ENCODE assay signal across 23 cellular contexts in genomic region chr2:173747037-173747436, GRCh38.
DNase-seq lines count a peak whose midpoint lies in the region; ATAC-seq and TF ChIP-seq lines count a peak whose summit lies in the region.
"Had no signal": no experiment of that assay in that cellular context is flagged by ENCODE, and none has a peak within 500 bp of the region (broad histone marks: within the 10 kb centered on the region; RNA-seq: fewer than 3 reads in every experiment).

No MANE protein-coding gene starts in this region.

- H3K27me3 Mint-ChIP-seq in GM23338 (ENCODE audit: insufficient read depth, low read depth, poor library complexity) (peaks cover 2% of the 10 kb centered on the region), WTC11 (ENCODE audit: low read depth) (no peaks in the 10 kb centered on the region), type B pancreatic cell (peaks cover 3% of the 10 kb centered on the region)
- peaks cover 51% of the 10 kb centered on the region for H3K27me3 Mint-ChIP-seq in stimulated activated naive CD8-positive, alpha-beta T cell treated with anti-CD3 and anti-CD28 coated beads, Interleukin-15, amount 100 ng/mL, for 72 hours

- TF ChIP-seq CTCF in GM23338 (conservative IDR thresholded peaks at IDR 0.05; ENCODE audit: low read depth in 2 of 2) (no peak), WTC11 (IDR thresholded peaks at IDR 0.05) (no peak), type B pancreatic cell (conservative IDR thresholded peaks at IDR 0.05) (no peak)

- H3K4me1 ChIP-seq in GM23338 (ENCODE audit: insufficient read depth), result peaks cover 49% of the 10 kb centered on the region
- H3K4me1 ChIP-seq: BLaER1, Caco-2 had no signal

- H3K36me3 Mint-ChIP-seq in GM23338 (ENCODE audit: low read depth) (no peaks in the 10 kb centered on the region), WTC11 (no peaks in the 10 kb centered on the region), type B pancreatic cell (no peaks in the 10 kb centered on the region)

- H3K27me3 ChIP-seq in GM23338 (ENCODE audit: insufficient read depth), result no peaks in the 10 kb centered on the region
- H3K27me3 ChIP-seq: BLaER1 had no signal

- H3K4me3 Mint-ChIP-seq in GM23338 (no peak overlapping the region), WTC11 (no peak overlapping the region), type B pancreatic cell (no peak overlapping the region)
- H3K4me3 Mint-ChIP-seq in stimulated activated naive CD8-positive, alpha-beta T cell treated with anti-CD3 and anti-CD28 coated beads, Interleukin-15, amount 100 ng/mL, for 72 hours, result no peak overlapping the region
- H3K4me3 Mint-ChIP-seq: CD4-positive, alpha-beta T cell; T-helper 17 cell had no signal

- ATAC-seq in GM23338 (no peak; the same call in 2 of the 3 replicates), WTC11 (0 out of 2 replicates have a peak, but pooled peaks have one; percentile 13), GM19467 (IDR thresholded peaks at IDR 0.05; ENCODE audit: unreplicated experiment) (no peak)
- ATAC-seq in stimulated activated naive CD8-positive, alpha-beta T cell treated with anti-CD3 and anti-CD28 coated beads, Interleukin-15, amount 100 ng/mL, for 72 hours, result no peak
- ATAC-seq: Right ventricle myocardium inferior, T-helper 17 cell had no signal

- H2AFZ ChIP-seq in GM23338, result no peak overlapping the region; the same call in 1 of the 2 replicates

- H3K36me3 ChIP-seq in GM23338 (ENCODE audit: insufficient read depth), result no peaks in the 10 kb centered on the region
- H3K36me3 ChIP-seq: BLaER1 had no signal

- H3K4me1 Mint-ChIP-seq in GM23338 (peaks cover 40% of the 10 kb centered on the region), WTC11 (peaks cover 50% of the 10 kb centered on the region), type B pancreatic cell (ENCODE audit: unreplicated experiment) (peaks cover 14% of the 10 kb centered on the region)
- H3K4me1 Mint-ChIP-seq in stimulated activated naive CD8-positive, alpha-beta T cell treated with anti-CD3 and anti-CD28 coated beads, Interleukin-15, amount 100 ng/mL, for 72 hours, result no peaks in the 10 kb centered on the region

- H3F3A ChIP-seq in GM23338 (replicated peaks; ENCODE audit: low read depth), result no peaks in the 10 kb centered on the region

- H3K27ac Mint-ChIP-seq in GM23338 (no peak overlapping the region), WTC11 (no peak overlapping the region), type B pancreatic cell (no peak overlapping the region)
- no peak overlapping the region for H3K27ac Mint-ChIP-seq in stimulated activated naive CD8-positive, alpha-beta T cell treated with anti-CD3 and anti-CD28 coated beads, Interleukin-15, amount 100 ng/mL, for 72 hours
- H3K27ac Mint-ChIP-seq: CD4-positive, alpha-beta T cell; T-helper 17 cell had no signal

- CTCF ChIA-PET in WTC11 (lab: Charles Lee), result no interaction called here

- H3K4me3 ChIP-seq in GM23338, result no peak overlapping the region
- H3K4me3 ChIP-seq: BLaER1, SK-N-MC had no signal

- no peaks in the 10 kb centered on the region for H3K79me2 ChIP-seq in GM23338 (replicated peaks; ENCODE audit: insufficient read depth)

- H3K9me2 ChIP-seq in GM23338 (ENCODE audit: insufficient read depth), result no peaks in the 10 kb centered on the region

- H3K4me2 ChIP-seq in GM23338, result 0 out of 2 replicates have a peak overlapping the region, but pooled peaks have one; percentile 1
- H3K4me2 ChIP-seq: BLaER1 had no signal

- POLR2A ChIA-PET in WTC11 (lab: Charles Lee), result no interaction called here

- DNase-seq in GM23338 (ENCODE audit: low spot score), result no peak
- DNase-seq in NCI-H2171 treated with DMSO at 0.1 percent for 48 hours (lab: John Stamatoyannopoulos, UW), result peak; percentile 93
- no peak for DNase-seq in WTC11 (ENCODE audit: low spot score)
- peak; percentile 12 for DNase-seq in myocyte (ENCODE audit: low read depth)
- no peak for DNase-seq in stimulated activated naive CD8-positive, alpha-beta T cell treated with anti-CD3 and anti-CD28 coated beads, Interleukin-15, amount 100 ng/mL, for 72 hours
- no peak for DNase-seq in type B pancreatic cell (ENCODE audit: extremely low spot score, unreplicated experiment)
- DNase-seq: Caco-2; CD4-positive, alpha-beta T cell; DMS153; GDM1; Karpas-422; MV-4-11; NCI-H1105 treated with DMSO at 0.1 percent for 48 hours; NCI-H187; NCI-H2107; NCI-H2227 treated with DMSO at 0.1 percent for 48 hours; NCI-H510A treated with DMSO at 0.1 percent for 48 hours; SW 1271; T-helper 17 cell had no signal

- H4K20me1 ChIP-seq in GM23338 (replicated peaks; ENCODE audit: insufficient read depth), result no peaks in the 10 kb centered on the region
- H4K20me1 ChIP-seq: BLaER1 had no signal

- H3K9me3 Mint-ChIP-seq in GM23338 (no peaks in the 10 kb centered on the region), WTC11 (no peaks in the 10 kb centered on the region), type B pancreatic cell (no peaks in the 10 kb centered on the region)
- no peaks in the 10 kb centered on the region for H3K9me3 Mint-ChIP-seq in stimulated activated naive CD8-positive, alpha-beta T cell treated with anti-CD3 and anti-CD28 coated beads, Interleukin-15, amount 100 ng/mL, for 72 hours
- H3K9me3 Mint-ChIP-seq: CD4-positive, alpha-beta T cell had no signal

- no peak overlapping the region for H3K27ac ChIP-seq in GM23338 (ENCODE audit: low read depth)
- H3K27ac ChIP-seq: BLaER1, SK-N-MC had no signal

TF ChIP-seq in GM23338, 12 proteins besides CTCF, POLR2A, EP300 and RAD21 (continues in another document):
- TF ChIP-seq REST (IDR thresholded peaks at IDR 0.05; ENCODE audit: unreplicated experiment) (no peak), EZH2 (IDR thresholded peaks at IDR 0.05; ENCODE audit: low read depth, unreplicated experiment) (no peak), CREB1 (CRISPR knock-in tag; IDR thresholded peaks at IDR 0.05; ENCODE audit: low read depth) (no peak)

TF ChIP-seq in WTC11, 78 proteins besides CTCF, POLR2A, EP300 and RAD21:
- TF ChIP-seq NR2C2 (CRISPR knock-in tag; IDR thresholded peaks at IDR 0.05) (no peak), ZNF396 (CRISPR knock-in tag; IDR thresholded peaks at IDR 0.05; ENCODE audit: borderline replicate concordance) (no peak), NFATC4 (CRISPR knock-in tag; IDR thresholded peaks at IDR 0.05) (no peak), CBFB (CRISPR knock-in tag; IDR thresholded peaks at IDR 0.05; ENCODE audit: low read depth) (no peak), PRRX2 (CRISPR knock-in tag; IDR thresholded peaks at IDR 0.05) (no peak), E2F1 (CRISPR knock-in tag; IDR thresholded peaks at IDR 0.05) (no peak), E2F5 (CRISPR knock-in tag; IDR thresholded peaks at IDR 0.05) (no peak), ATF2 (CRISPR knock-in tag; IDR thresholded peaks at IDR 0.05; ENCODE audit: borderline replicate concordance, low read depth) (no peak)

Comparison
In these comparisons a context has a peak if more than half of its experiments do, and no peak if none do; other contexts are left out.
1. DNase-seq: peak in NCI-H2171 treated with DMSO at 0.1 percent for 48 hours (single experiment) and myocyte (single experiment); none in GM23338 (single experiment), WTC11 (single experiment), stimulated activated naive CD8-positive, alpha-beta T cell treated with anti-CD3 and anti-CD28 coated beads, Interleukin-15, amount 100 ng/mL, for 72 hours (0 of 2) and type B pancreatic cell (single experiment).